Comparison of ENCODE assay signal across 8 cellular contexts in the genomic region with DNA sequence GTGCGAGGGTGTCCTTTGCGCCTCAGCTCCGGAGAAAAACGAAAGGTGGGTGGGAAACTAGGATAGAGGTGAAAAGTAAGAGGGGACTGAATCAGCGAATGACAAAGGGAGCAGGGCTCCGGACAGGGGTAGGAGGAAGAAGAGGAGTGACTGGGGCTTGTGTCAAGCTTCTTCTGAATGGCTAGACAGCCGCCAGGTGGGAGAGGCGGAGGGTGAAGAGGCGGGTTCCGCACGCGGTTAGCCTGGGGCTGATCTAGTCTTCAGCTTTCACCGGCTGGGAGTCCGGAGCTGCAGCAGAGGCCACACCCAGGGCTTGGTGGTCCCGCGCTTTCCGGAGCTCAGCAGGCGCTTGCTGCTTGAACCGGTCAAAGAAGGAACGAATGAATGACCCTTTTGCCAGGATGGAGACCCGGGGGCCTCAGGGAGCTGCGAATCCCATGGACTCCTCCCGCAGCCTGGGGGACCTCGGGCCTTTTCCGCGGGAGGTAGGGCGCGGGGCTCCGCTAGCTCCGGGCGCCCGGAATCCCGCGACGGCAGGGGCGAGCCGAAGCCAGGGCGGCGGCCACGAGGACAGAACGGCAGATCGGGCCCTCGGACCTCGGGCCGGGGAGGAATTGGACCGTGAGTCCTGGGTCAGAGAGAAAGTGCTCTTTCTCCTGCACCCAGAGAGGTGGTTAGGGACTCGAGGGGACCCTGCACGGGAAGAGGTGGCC. TPM values are rescaled to one million over a fixed set of nuclear protein-coding genes. Genes with fewer than 3 reads are reported as not detected.
A peak's percentile ranks its signal among the peaks of the same experiment; 100 is the strongest.
DNase-seq lines count a peak whose midpoint lies in the region; ATAC-seq and TF ChIP-seq lines count a peak whose summit lies in the region.

A gene (plus strand): TSS at position 256 of the 713 bp plus-strand sequence. CDS start 125 bp downstream, at position 381.

- TF ChIP-seq RAD21 in IMR-90 (IDR thresholded peaks at IDR 0.05; ENCODE audit: low read length): no peak

- no peak within 1 kb of the TSS for H4K8ac ChIP-seq in IMR-90 (ENCODE audit: low read depth in 2 of 2, low read length in 2 of 2)

- H3K36me3 ChIP-seq in IMR-90 (ENCODE audit: control insufficient read depth, insufficient read depth, low read length): no peaks in the 10 kb centered on the region
- H3K36me3 ChIP-seq in fibroblast of lung (ENCODE audit: control insufficient read depth, insufficient read depth, low read length): no peaks in the 10 kb centered on the region

- no peak within 1 kb of the TSS for H2BK120ac ChIP-seq in IMR-90 (ENCODE audit: low read depth, low read length)

- intact Hi-C loops in IMR-90 (cut with micrococcal nuclease): no loop called here
- intact Hi-C loops in activated CD8-positive, alpha-beta T cell treated with anti-CD3 and anti-CD28 coated beads for 36 hours (cut with micrococcal nuclease): no loop called here

- no peaks in the 10 kb centered on the region for H3K79me1 ChIP-seq in IMR-90 (ENCODE audit: low read depth in 1 of 2, low read length in 2 of 2)

- no TSS peak for BruUV-seq in IMR-90 (replicated peaks; lab: Mats Ljungman, UMichigan)

- peaks cover 25% of the 10 kb centered on the region for H3K27me3 ChIP-seq in IMR-90 (ENCODE audit: control insufficient read depth, insufficient read depth, low read length)
- peaks cover 10% of the 10 kb centered on the region for H3K27me3 ChIP-seq in fibroblast of lung (ENCODE audit: control insufficient read depth, insufficient read depth, low read length)

- H3K27ac ChIP-seq in IMR-90 (ENCODE audit: insufficient read depth, low read length) (no peak within 1 kb of the TSS), fibroblast of lung (ENCODE audit: insufficient read depth, low read length) (no peak within 1 kb of the TSS)

- dilution Hi-C loops in IMR-90 (cut with HindIII; ENCODE audit: low sequenced_read_pairs, unreplicated experiment): no loop called here

- CTCF ChIA-PET in IMR-90 (lab: Yijun Ruan, JAX): interaction anchor here (1.0 kb wide), 1 partner anchor 18 kb away, joined by 3 read pairs; no protein-coding TSS in a partner anchor
- CTCF ChIA-PET in activated CD8-positive, alpha-beta T cell treated with anti-CD3 and anti-CD28 coated beads for 36 hours (lab: Charles Lee): interaction anchor here (0.6 to 4.8 kb wide), 4 partner anchors 11 to 308 kb away, joined by 3 to 41 read pairs (median 4); no protein-coding TSS in a partner anchor

- H4K5ac ChIP-seq in IMR-90 (ENCODE audit: low read depth, low read length): no peak within 1 kb of the TSS

- no peak within 1 kb of the TSS for H3K56ac ChIP-seq in IMR-90 (ENCODE audit: extremely low read depth, insufficient read depth, low read length)

- no peak within 1 kb of the TSS for H2AK5ac ChIP-seq in IMR-90 (ENCODE audit: low read depth, low read length)

- ATAC-seq in GM21825 (IDR thresholded peaks at IDR 0.05; ENCODE audit: unreplicated experiment) (peak; percentile 76), IMR-90 (ENCODE audit: low read depth) (peak; percentile 42)
- ATAC-seq in activated CD8-positive, alpha-beta T cell treated with anti-CD3 and anti-CD28 coated beads for 36 hours: peak; percentile 78

- peak within 1 kb of the TSS; percentile 72 for H3K4me3 Mint-ChIP-seq in activated CD8-positive, alpha-beta T cell treated with anti-CD3 and anti-CD28 coated beads for 36 hours
- H3K4me3 Mint-ChIP-seq in osteocyte (ENCODE audit: unreplicated experiment): peak within 1 kb of the TSS; percentile 68

- no peak for TF ChIP-seq POLR2A in IMR-90 (IDR thresholded peaks at IDR 0.05; ENCODE audit: low read depth, low read length)

- H2AFZ ChIP-seq in IMR-90 (replicated peaks; ENCODE audit: low read length, poor library complexity) (peak within 1 kb of the TSS; percentile 76), fibroblast of lung (ENCODE audit: low read length) (peak within 1 kb of the TSS; percentile 68)

- no peak within 1 kb of the TSS for H3K27ac Mint-ChIP-seq in activated CD8-positive, alpha-beta T cell treated with anti-CD3 and anti-CD28 coated beads for 36 hours
- H3K27ac Mint-ChIP-seq in osteocyte (ENCODE audit: unreplicated experiment): no peak within 1 kb of the TSS

- in situ Hi-C loops in IMR-90 (cut with MboI; ENCODE audit: low sequenced_read_pairs): no loop called here

- no peak within 1 kb of the TSS for H2BK5ac ChIP-seq in IMR-90 (ENCODE audit: low read depth, low read length, poor library complexity, severe bottlenecking)

- TF ChIP-seq CTCF in GM12864 (IDR thresholded peaks at IDR 0.05; ENCODE audit: low read depth, low read length, missing control alignments) (no peak), IMR-90 (conservative IDR thresholded peaks at IDR 0.05; ENCODE audit: low read depth, low read length) (no peak), fibroblast of lung (conservative IDR thresholded peaks at IDR 0.05 in 1 of 2, IDR thresholded peaks at IDR 0.05 in 1 of 2; ENCODE audit: low read depth in 1 of 2, low read length in 2 of 2) (no peak), osteocyte (IDR thresholded peaks at IDR 0.05) (no peak)
- no peak for TF ChIP-seq CTCF in activated CD8-positive, alpha-beta T cell treated with anti-CD3 and anti-CD28 coated beads for 36 hours (IDR thresholded peaks at IDR 0.05)

- no peaks in the 10 kb centered on the region for H3K9me3 ChIP-seq in IMR-90 (ENCODE audit: control insufficient read depth, insufficient read depth, low read length)
- no peaks in the 10 kb centered on the region for H3K9me3 ChIP-seq in fibroblast of lung (ENCODE audit: control insufficient read depth, insufficient read depth, low read depth, low read length)

- no peak within 1 kb of the TSS for H3K4ac ChIP-seq in IMR-90 (ENCODE audit: low read depth, low read length)

- H3K23ac ChIP-seq in IMR-90 (ENCODE audit: low read depth, low read length): no peak within 1 kb of the TSS

- no peaks in the 10 kb centered on the region for H3K9me3 Mint-ChIP-seq in activated CD8-positive, alpha-beta T cell treated with anti-CD3 and anti-CD28 coated beads for 36 hours
- H3K9me3 Mint-ChIP-seq in osteocyte (ENCODE audit: unreplicated experiment): no peaks in the 10 kb centered on the region

- no peak within 1 kb of the TSS for H2AK9ac ChIP-seq in IMR-90 (replicated peaks; ENCODE audit: low read depth, low read length, poor library complexity)

- H3K27me3 Mint-ChIP-seq in activated CD8-positive, alpha-beta T cell treated with anti-CD3 and anti-CD28 coated beads for 36 hours: peaks cover 28% of the 10 kb centered on the region
- peaks cover 60% of the 10 kb centered on the region for H3K27me3 Mint-ChIP-seq in osteocyte (ENCODE audit: unreplicated experiment)

- no peak within 1 kb of the TSS for H2BK15ac ChIP-seq in IMR-90 (ENCODE audit: low read depth, low read length)

- no peaks in the 10 kb centered on the region for H3K9me1 ChIP-seq in IMR-90 (ENCODE audit: insufficient read depth, low read length)

- POLR2A ChIA-PET in IMR-90 (lab: Charles Lee; ENCODE audit: unreplicated experiment): interaction anchor here (0.6 kb wide), 1 partner anchor 60 kb away, joined by 3 read pairs; no protein-coding TSS in a partner anchor
- POLR2A ChIA-PET in activated CD8-positive, alpha-beta T cell treated with anti-CD3 and anti-CD28 coated beads for 36 hours (lab: Charles Lee): no interaction called here

- DNase-seq in GM12864 (ENCODE audit: low read depth): no peak
- DNase-seq in IMR-90: no peak
- DNase-seq in activated CD8-positive, alpha-beta T cell treated with anti-CD3 and anti-CD28 coated beads for 36 hours: peak; percentile 55
- peak in 1 of 2 donors; percentile 59 for DNase-seq in fibroblast of lung (ENCODE audit: low read depth in 2 of 2)
- no peak for DNase-seq in osteocyte (ENCODE audit: extremely low spot score, unreplicated experiment)
- no peak for DNase-seq in foreskin melanocyte
- no peak for DNase-seq in GDM1 (lab: John Stamatoyannopoulos, UW)

- no peak within 1 kb of the TSS for H4K91ac ChIP-seq in IMR-90 (ENCODE audit: insufficient read depth, low read depth, low read length)

- H3K4me2 ChIP-seq in IMR-90 (ENCODE audit: low read depth, low read length): peak within 1 kb of the TSS; percentile 45; the same call in 1 of the 2 replicates
- peak within 1 kb of the TSS; percentile 53 for H3K4me2 ChIP-seq in fibroblast of lung (ENCODE audit: extremely low read depth, insufficient read depth, low read length)

- peak within 1 kb of the TSS; percentile 42 for H3K4me3 ChIP-seq in GM12864 (ENCODE audit: low read depth, low read length)
- H3K4me3 ChIP-seq in IMR-90 (ENCODE audit: insufficient read depth, low read depth, low read length): no peak within 1 kb of the TSS
- H3K4me3 ChIP-seq in fibroblast of lung (replicated peaks in 1 of 4; ENCODE audit: control extremely low read depth in 1 of 4, insufficient read depth in 1 of 4, low read depth in 3 of 4, low read length in 4 of 4): peak within 1 kb of the TSS; percentile 24 to 72 (median 45)

- H3K4me1 Mint-ChIP-seq in activated CD8-positive, alpha-beta T cell treated with anti-CD3 and anti-CD28 coated beads for 36 hours (ENCODE audit: low read depth): peaks cover 21% of the 10 kb centered on the region
- H3K4me1 Mint-ChIP-seq in osteocyte (ENCODE audit: unreplicated experiment): peaks cover 18% of the 10 kb centered on the region

- H3K4me1 ChIP-seq in IMR-90 (ENCODE audit: control insufficient read depth, insufficient read depth, low read length) (no peaks in the 10 kb centered on the region), fibroblast of lung (ENCODE audit: control insufficient read depth, extremely low read depth, insufficient read depth, low read length) (no peaks in the 10 kb centered on the region)

- H3K36me3 Mint-ChIP-seq in activated CD8-positive, alpha-beta T cell treated with anti-CD3 and anti-CD28 coated beads for 36 hours (ENCODE audit: low read depth): no peaks in the 10 kb centered on the region
- H3K36me3 Mint-ChIP-seq in osteocyte (ENCODE audit: unreplicated experiment): no peaks in the 10 kb centered on the region

- WGBS in IMR-90 (ENCODE audit: extremely low coverage in 2 of 2, insufficient read length in 1 of 2), 2 experiments: 2% methylated on average over 18 of the region's 48 CpGs; no CpG with 5 or more reads in 1 of the 2 experiments

- H3K18ac ChIP-seq in IMR-90 (ENCODE audit: low read depth, low read length): no peak within 1 kb of the TSS

- no peaks in the 10 kb centered on the region for H4K20me1 ChIP-seq in IMR-90 (ENCODE audit: insufficient read depth, low read length)
- H4K20me1 ChIP-seq in fibroblast of lung (ENCODE audit: control insufficient read depth, extremely low read depth, insufficient read depth, low read length): no peaks in the 10 kb centered on the region

- H3K79me2 ChIP-seq in fibroblast of lung (ENCODE audit: control insufficient read depth, insufficient read depth, low read length): no peaks in the 10 kb centered on the region

- H3K9ac ChIP-seq in IMR-90 (ENCODE audit: low read depth, low read length) (no peak within 1 kb of the TSS), fibroblast of lung (ENCODE audit: insufficient read depth, low read length) (no peak within 1 kb of the TSS)

- no peak within 1 kb of the TSS for H2BK20ac ChIP-seq in IMR-90 (ENCODE audit: low read depth, low read length)

- H3K14ac ChIP-seq in IMR-90 (replicated peaks; ENCODE audit: low read depth, low read length): no peak within 1 kb of the TSS

RNA-seq across cellular contexts. Expression of the gene that starts here (rescaled TPM):
- total RNA-seq in IMR-90 (2012; rRNA removed): not detected in 2 replicates
- polyA plus RNA-seq in IMR-90 (2012; rRNA removed): not detected in 2 replicates
- not detected in 2 replicates for polyA plus RNA-seq in IMR-90 (2012; cell fraction: cytosol; rRNA removed)
- polyA plus RNA-seq in IMR-90 (2012; cell fraction: nucleus; rRNA removed; ENCODE audit: low replicate concordance): not detected in 2 replicates
- total RNA-seq in activated CD8-positive, alpha-beta T cell treated with anti-CD3 and anti-CD28 coated beads for 36 hours: under 1 TPM; 0.43 to 0.87 TPM
- total RNA-seq in fibroblast of lung: 0.33 and 0.77 TPM in 2 replicates
- polyA plus RNA-seq in fibroblast of lung: 0.06 and 1.0 TPM in 2 replicates
- 0.80 TPM in 1 of 2 replicates, not detected in the other for polyA plus RNA-seq in fibroblast of lung (2012)
- polyA minus RNA-seq in fibroblast of lung (ENCODE audit: low replicate concordance): not detected in 2 replicates
- not detected in 2 replicates for total RNA-seq in osteocyte

Comparison
In these comparisons a context has a peak if more than half of its experiments do, and no peak if none do; other contexts are left out.
1. Peak in ATAC-seq and H3K4me2 ChIP-seq in IMR-90; RNA of the gene not detected or under 1 TPM.
2. Peak in DNase-seq and ATAC-seq in activated CD8-positive, alpha-beta T cell treated with anti-CD3 and anti-CD28 coated beads for 36 hours; RNA of the gene not detected or under 1 TPM.